17 cellular contexts compared by ENCODE assay signal in genomic region chr1:43538969-43539368, GRCh38.
"Had no signal": no experiment of that assay in that cellular context is flagged by ENCODE, and none has a peak within 500 bp of the region (broad histone marks: within the 10 kb centered on the region; RNA-seq: fewer than 3 reads in every experiment).

No MANE protein-coding gene starts in this region.

- H3K9me3 Mint-ChIP-seq: effector memory CD8-positive, alpha-beta T cell had no signal

- H3K9me3 ChIP-seq: adrenal gland, gastroesophageal sphincter, suprapubic skin, upper lobe of right lung had no signal

- H3K4me3 Mint-ChIP-seq: effector memory CD8-positive, alpha-beta T cell had no signal

- DNase-seq: activated CD4-positive, alpha-beta T cell treated with anti-CD3 and anti-CD28 coated beads, Interleukin-2, amount 50 U/mL, for 1 hour; activated naive CD4-positive, alpha-beta T cell treated with Interleukin-2 at 50 U/mL for 16 hours; adrenal gland; central memory CD4-positive, alpha-beta T cell; cortex of kidney; effector memory CD8-positive, alpha-beta T cell; stimulated activated CD4-positive, alpha-beta T cell treated with anti-CD3 and anti-CD28 coated beads, Interleukin-15, amount 100 ng/mL, for 24 hours; stimulated activated CD4-positive, alpha-beta T cell treated with anti-CD3 and anti-CD28 coated beads, Interleukin-4, amount 100 ng/mL, for 24 hours; stimulated activated CD8-positive, alpha-beta memory T cell treated with anti-CD3 and anti-CD28 coated beads, Interleukin-4, amount 100 ng/mL, for 48 hours; stimulated activated naive CD4-positive, alpha-beta T cell treated with Interleukin-2 at 50 U/mL for 16 hours; T-helper 9 cell had no signal

- ATAC-seq: effector memory CD8-positive, alpha-beta T cell; gastroesophageal sphincter; upper lobe of right lung had no signal

- H3K27me3 ChIP-seq: adrenal gland, gastroesophageal sphincter, suprapubic skin, upper lobe of right lung had no signal

- H3K79me2 ChIP-seq: parathyroid adenoma had no signal

- H3K27ac ChIP-seq: SK-N-MC, upper lobe of right lung had no signal

- H3K36me3 ChIP-seq: adrenal gland, upper lobe of right lung had no signal

- H3K27ac Mint-ChIP-seq: effector memory CD8-positive, alpha-beta T cell had no signal

- FAIRE-seq: islet of Langerhans had no signal

- H2AFZ ChIP-seq: parathyroid adenoma had no signal

- H3K4me3 ChIP-seq: adrenal gland, gastroesophageal sphincter, SK-N-MC, suprapubic skin, upper lobe of right lung had no signal

- H3K9ac ChIP-seq: parathyroid adenoma had no signal
